In genomic region chr13:27425151-27425917, GRCh38 we compare ENCODE assay signal across 8 cellular contexts. TPM values are rescaled to one million over a fixed set of nuclear protein-coding genes. Genes with fewer than 3 reads are reported as not detected.
DNase-seq lines count a peak whose midpoint lies in the region; ATAC-seq and TF ChIP-seq lines count a peak whose summit lies in the region.

No MANE protein-coding gene starts in this region.

- H3K36me3 Mint-ChIP-seq in activated B cell treated with CpG ODN at 0.5 μM for 24 hours (ENCODE audit: low read depth), result peaks cover 43% of the 10 kb centered on the region

- H3K27ac Mint-ChIP-seq in activated B cell treated with CpG ODN at 0.5 μM for 24 hours, result peak overlapping the region; percentile 85

- intact Hi-C loops in activated B cell treated with CpG ODN at 0.5 μM for 24 hours (cut with micrococcal nuclease), result loop anchor here (2.0 to 10.0 kb wide), 3 partner anchors 171 to 291 kb away; partner anchors contain the start of genes RPL21 and USP12

- H3K9me3 Mint-ChIP-seq in activated B cell treated with CpG ODN at 0.5 μM for 24 hours, result no peaks in the 10 kb centered on the region

- peaks cover 42% of the 10 kb centered on the region for H3K4me1 Mint-ChIP-seq in activated B cell treated with CpG ODN at 0.5 μM for 24 hours

- H3K4me3 ChIP-seq in GM08714 (ENCODE audit: low read length) (peak overlapping the region; percentile 83), fibroblast of villous mesenchyme (ENCODE audit: low read depth, low read length) (peak overlapping the region; percentile 75), skeletal muscle cell (ENCODE audit: low read depth, low read length) (peak overlapping the region; percentile 68)

- H3K27me3 Mint-ChIP-seq in activated B cell treated with CpG ODN at 0.5 μM for 24 hours, result no peaks in the 10 kb centered on the region

- ATAC-seq in HG02678 (IDR thresholded peaks at IDR 0.05; ENCODE audit: unreplicated experiment) (peak; percentile 1), activated B cell treated with CpG ODN at 0.5 μM for 24 hours (ENCODE audit: low read depth) (no peak)

- peak overlapping the region; percentile 79 for H3K4me3 Mint-ChIP-seq in activated B cell treated with CpG ODN at 0.5 μM for 24 hours

- POLR2A ChIA-PET in activated B cell treated with CpG ODN at 0.5 μM for 24 hours (lab: Charles Lee), result interaction anchor here (0.6 to 5.6 kb wide), 9 partner anchors 11 to 197 kb away, joined by 3 to 185 read pairs (median 22); partner anchors contain the start of genes LNX2 and MTIF3
- POLR2A ChIA-PET in GM10248 (lab: Yijun Ruan, JAX), result interaction anchor here (1.1 kb wide), 1 partner anchor 28 kb away, joined by 3 read pairs; no protein-coding TSS in a partner anchor

- DNase-seq in activated B cell treated with CpG ODN at 0.5 μM for 24 hours, result no peak
- peak; percentile 6 for DNase-seq in fibroblast of villous mesenchyme (ENCODE audit: low read depth)
- DNase-seq in skeletal muscle cell (ENCODE audit: low read depth), result no peak
- no peak for DNase-seq in T-helper 9 cell
- no peak for DNase-seq in central memory CD4-positive, alpha-beta T cell
- DNase-seq in GM10248 (ENCODE audit: extremely low spot score), result no peak

- TF ChIP-seq CTCF in activated B cell treated with CpG ODN at 0.5 μM for 24 hours (IDR thresholded peaks at IDR 0.05) (no peak), fibroblast of villous mesenchyme (IDR thresholded peaks at IDR 0.05; ENCODE audit: insufficient read depth, low read depth, low read length) (no peak), GM10248 (IDR thresholded peaks at IDR 0.05; ENCODE audit: control extremely low read depth, extremely low read depth, low read depth, missing control alignments) (no peak)

- CTCF ChIA-PET in activated B cell treated with CpG ODN at 0.5 μM for 24 hours (lab: Charles Lee), result interaction anchor here (0.5 to 4.1 kb wide), 14 partner anchors 15 to 530 kb away, joined by 3 to 29 read pairs (median 4); partner anchors contain the start of gene MTIF3
- CTCF ChIA-PET in GM10248 (lab: Yijun Ruan, JAX), result interaction anchor here (0.8 to 3.6 kb wide), 18 partner anchors 9 to 440 kb away, joined by 3 to 25 read pairs (median 4); no protein-coding TSS in a partner anchor

RNA-seq across cellular contexts. Expression of gene GTF3A, which starts 0.9 kb away (rescaled TPM):
- 119 and 134 TPM in 2 replicates for total RNA-seq in activated B cell treated with CpG ODN at 0.5 μM for 24 hours
- 109 and 111 TPM in 2 replicates for total RNA-seq in fibroblast of villous mesenchyme

RNA-seq across cellular contexts. Expression of gene MTIF3, which starts 25.0 kb away (rescaled TPM):
- total RNA-seq in activated B cell treated with CpG ODN at 0.5 μM for 24 hours (39.8 and 50.1 TPM in 2 replicates), fibroblast of villous mesenchyme (52.5 and 66.1 TPM in 2 replicates)
